Comparison of ENCODE assay signal across 33 cellular contexts in genomic region chr3:187726564-187726963, GRCh38. TPM values are rescaled to one million over a fixed set of nuclear protein-coding genes. Genes with fewer than 3 reads are reported as not detected.
"Had no signal": no experiment of that assay in that cellular context is flagged by ENCODE, and none has a peak within 500 bp of the region (broad histone marks: within the 10 kb centered on the region; RNA-seq: fewer than 3 reads in every experiment).

No MANE protein-coding gene starts in this region.

- FAIRE-seq: astrocyte, small intestine, TTC549 had no signal

- H3K27ac Mint-ChIP-seq: activated naive CD4-positive, alpha-beta T cell treated with anti-CD3 and anti-CD28 coated beads for 36 hours; activated T-helper 1 cell treated with anti-CD3 and anti-CD28 coated beads, Interleukin-12 subunit alpha, Interleukin-12 subunit beta, Interleukin-2, Interleukin-4 antibody, amounts not matched to agents 30 ng/mL and 10 ng/mL and 1 ng/mL, durations not matched to agents 14 hours and 24 hours and 36 hours; mesothelial cell of epicardium; neural progenitor cell; stimulated activated effector memory CD8-positive, alpha-beta T cell treated with anti-CD3 and anti-CD28 coated beads, Interleukin-12 subunit alpha, Interleukin-12 subunit beta, amount 100 ng/mL, for 72 hours; T-helper 1 cell treated with Interleukin-12 subunit alpha and Interleukin-12 subunit beta and Interleukin-4 antibody, amounts not matched to agents 30 μg/mL and 1 μg/mL, for 36 hours had no signal

- H3K4me1 Mint-ChIP-seq: mesothelial cell of epicardium; naive thymus-derived CD4-positive, alpha-beta T cell; neural progenitor cell; stimulated activated effector memory CD8-positive, alpha-beta T cell treated with anti-CD3 and anti-CD28 coated beads, Interleukin-12 subunit alpha, Interleukin-12 subunit beta, amount 100 ng/mL, for 72 hours had no signal

- ATAC-seq: esophagus mucosa; left ventricle myocardium superior; naive thymus-derived CD4-positive, alpha-beta T cell; sciatic nerve; stimulated activated effector memory CD8-positive, alpha-beta T cell treated with anti-CD3 and anti-CD28 coated beads, Interleukin-12 subunit alpha, Interleukin-12 subunit beta, amount 100 ng/mL, for 72 hours had no signal

- H3K4me3 Mint-ChIP-seq: activated naive CD4-positive, alpha-beta T cell treated with anti-CD3 and anti-CD28 coated beads for 36 hours; activated T-helper 1 cell treated with anti-CD3 and anti-CD28 coated beads, Interleukin-12 subunit alpha, Interleukin-12 subunit beta, Interleukin-2, Interleukin-4 antibody, amounts not matched to agents 30 ng/mL and 10 ng/mL and 1 ng/mL, durations not matched to agents 14 hours and 24 hours and 36 hours; mesothelial cell of epicardium; naive thymus-derived CD4-positive, alpha-beta T cell; neural progenitor cell; stimulated activated effector memory CD8-positive, alpha-beta T cell treated with anti-CD3 and anti-CD28 coated beads, Interleukin-12 subunit alpha, Interleukin-12 subunit beta, amount 100 ng/mL, for 72 hours; T-helper 1 cell treated with Interleukin-12 subunit alpha and Interleukin-12 subunit beta and Interleukin-4 antibody, amounts not matched to agents 30 μg/mL and 1 μg/mL, for 36 hours had no signal

- H3K27me3 ChIP-seq: brain microvascular endothelial cell, neural progenitor cell, stomach, suprapubic skin, transverse colon had no signal

- H3K9ac ChIP-seq: neural progenitor cell had no signal

- H2AFZ ChIP-seq: neural progenitor cell had no signal

- DNase-seq: activated CD4-positive, alpha-beta T cell treated with anti-CD3 and anti-CD28 coated beads for 4 hours; activated CD4-positive, alpha-beta T cell treated with anti-CD3 and anti-CD28 coated beads, Interleukin-2, amount 50 U/mL, for 4 hours; activated effector memory CD4-positive, alpha-beta T cell treated with anti-CD3 and anti-CD28 coated beads, Interleukin-2, amount 50 U/mL, for 16 hours; activated naive CD4-positive, alpha-beta T cell treated with anti-CD3 and anti-CD28 coated beads for 36 hours; amniotic stem cell; brain microvascular endothelial cell; caudate nucleus; cortex of kidney; foreskin melanocyte; islet precursor cell; left ventricle myocardium superior; naive thymus-derived CD4-positive, alpha-beta T cell; posterior cingulate gyrus; small intestine; stimulated activated CD4-positive, alpha-beta T cell treated with anti-CD3 and anti-CD28 coated beads, Interleukin-4, amount 100 ng/mL, for 24 hours; stomach; T-helper 9 cell; transverse colon had no signal

- H3K27ac ChIP-seq: brain microvascular endothelial cell, neural progenitor cell, stomach, transverse colon, VCaP had no signal

- H3K4me3 ChIP-seq: neural progenitor cell, stomach, suprapubic skin, transverse colon had no signal

- H3K9me3 ChIP-seq: stomach, suprapubic skin, transverse colon had no signal

- H3K9me3 Mint-ChIP-seq: activated naive CD4-positive, alpha-beta T cell treated with anti-CD3 and anti-CD28 coated beads for 36 hours; activated T-helper 1 cell treated with anti-CD3 and anti-CD28 coated beads, Interleukin-12 subunit alpha, Interleukin-12 subunit beta, Interleukin-2, Interleukin-4 antibody, amounts not matched to agents 30 ng/mL and 10 ng/mL and 1 ng/mL, durations not matched to agents 14 hours and 24 hours and 36 hours; mesothelial cell of epicardium; naive thymus-derived CD4-positive, alpha-beta T cell; neural progenitor cell; stimulated activated effector memory CD8-positive, alpha-beta T cell treated with anti-CD3 and anti-CD28 coated beads, Interleukin-12 subunit alpha, Interleukin-12 subunit beta, amount 100 ng/mL, for 72 hours; T-helper 1 cell treated with Interleukin-12 subunit alpha and Interleukin-12 subunit beta and Interleukin-4 antibody, amounts not matched to agents 30 μg/mL and 1 μg/mL, for 36 hours had no signal

- H3K4me2 ChIP-seq: neural progenitor cell had no signal

- H3K4me1 ChIP-seq: neural progenitor cell, stomach, transverse colon had no signal

- H3K27me3 Mint-ChIP-seq: naive thymus-derived CD4-positive, alpha-beta T cell had no signal

RNA-seq across cellular contexts. Expression of gene RTP2, which starts 24.2 kb away (rescaled TPM):
- total RNA-seq: activated naive CD4-positive, alpha-beta T cell treated with anti-CD3 and anti-CD28 coated beads for 36 hours; activated T-helper 1 cell treated with anti-CD3 and anti-CD28 coated beads, Interleukin-12 subunit alpha, Interleukin-12 subunit beta, Interleukin-2, Interleukin-4 antibody, amounts not matched to agents 30 ng/mL and 10 ng/mL and 1 ng/mL, durations not matched to agents 14 hours and 24 hours and 36 hours; astrocyte; chondrocyte; esophagus mucosa; left ventricle myocardium superior; mesothelial cell of epicardium; naive thymus-derived CD4-positive, alpha-beta T cell; osteoblast; renal cortical epithelial cell; sciatic nerve; stomach; suprapubic skin; transverse colon; urinary bladder had no signal
- polyA plus RNA-seq: naive thymus-derived CD4-positive, alpha-beta T cell; small intestine; stomach; urinary bladder had no signal

RNA-seq across cellular contexts. Expression of gene SST, which starts 56.4 kb away (rescaled TPM):
- total RNA-seq: activated naive CD4-positive, alpha-beta T cell treated with anti-CD3 and anti-CD28 coated beads for 36 hours; activated T-helper 1 cell treated with anti-CD3 and anti-CD28 coated beads, Interleukin-12 subunit alpha, Interleukin-12 subunit beta, Interleukin-2, Interleukin-4 antibody, amounts not matched to agents 30 ng/mL and 10 ng/mL and 1 ng/mL, durations not matched to agents 14 hours and 24 hours and 36 hours; chondrocyte; esophagus mucosa; left ventricle myocardium superior; naive thymus-derived CD4-positive, alpha-beta T cell; osteoblast; sciatic nerve had no signal
- polyA plus RNA-seq: naive thymus-derived CD4-positive, alpha-beta T cell had no signal
